Comparison of ENCODE assay signal across 37 cellular contexts in the genomic region with DNA sequence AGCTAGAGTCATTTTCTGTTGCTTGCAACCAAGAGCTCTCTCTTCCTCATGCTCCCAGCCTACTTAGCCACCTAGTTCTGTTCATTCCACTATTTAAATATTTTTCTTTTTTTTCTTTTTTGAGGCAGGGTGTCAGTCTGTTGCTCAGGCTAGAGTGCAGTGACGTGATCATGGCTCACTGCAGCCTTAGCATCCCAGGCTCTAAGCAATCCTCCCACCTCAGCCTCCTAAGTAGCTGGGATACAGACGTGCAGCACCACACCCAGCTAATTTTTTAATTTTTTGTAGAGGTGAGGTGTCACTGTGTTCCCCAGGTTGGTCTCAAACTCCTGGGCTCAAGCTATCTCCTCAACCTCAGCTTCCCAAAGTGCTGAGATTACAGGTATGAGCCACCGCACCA. TPM values are rescaled to one million over a fixed set of nuclear protein-coding genes. Genes with fewer than 3 reads are reported as not detected.
"Had no signal": no experiment of that assay in that cellular context is flagged by ENCODE, and none has a peak within 500 bp of the region (broad histone marks: within the 10 kb centered on the region; RNA-seq: fewer than 3 reads in every experiment).

No MANE protein-coding gene starts in this region.

- H3K27me3 Mint-ChIP-seq: activated B cell treated with CpG ODN at 0.5 μM for 24 hours; activated CD4-positive, alpha-beta memory T cell treated with anti-CD3 and anti-CD28 coated beads for 36 hours; activated CD4-positive, alpha-beta T cell treated with anti-CD3 and anti-CD28 coated beads, Interleukin-2, amount 10 ng/mL, durations not matched to agents 24 days and 14 days; activated CD8-positive, alpha-beta T cell treated with anti-CD3 and anti-CD28 coated beads for 36 hours; activated naive CD4-positive, alpha-beta T cell treated with anti-CD3 and anti-CD28 coated beads, Interleukin-2, amount 50 U/mL, for 24 hours; activated naive CD8-positive, alpha-beta T cell; activated naive CD8-positive, alpha-beta T cell treated with anti-CD3 and anti-CD28 coated beads, Interleukin-2, amount 10 ng/mL, durations not matched to agents 7 days and 5 days; activated T-cell treated with anti-CD3 and anti-CD28 coated beads, Interleukin-2, amount 50 U/mL, for 24 hours; central memory CD8-positive, alpha-beta T cell had no signal

- H3K9me3 ChIP-seq: ascending aorta had no signal

- H3K4me1 Mint-ChIP-seq: brain had no signal

- DNase-seq: activated B cell treated with CpG ODN at 0.5 μM for 24 hours; activated CD4-positive, alpha-beta memory T cell treated with anti-CD3 and anti-CD28 coated beads for 36 hours; activated CD4-positive, alpha-beta T cell treated with anti-CD3 and anti-CD28 coated beads for 4 hours; activated CD4-positive, alpha-beta T cell treated with anti-CD3 and anti-CD28 coated beads, Interleukin-2, amount 10 ng/mL, durations not matched to agents 24 days and 14 days; activated CD4-positive, alpha-beta T cell treated with anti-CD3 and anti-CD28 coated beads, Interleukin-2, amount 50 U/mL, for 1 hour; activated CD4-positive, alpha-beta T cell treated with anti-CD3 and anti-CD28 coated beads, Interleukin-2, amount 50 U/mL, for 4 hours; activated CD4-positive, CD25-positive, alpha-beta regulatory T cell treated with anti-CD3 and anti-CD28 coated beads, Interleukin-2, amount 50 U/mL, for 72 hours; activated CD8-positive, alpha-beta memory T cell treated with anti-CD3 and anti-CD28 coated beads, Interleukin-2, amount 50 U/mL, for 4 hours; activated CD8-positive, alpha-beta T cell treated with anti-CD3 and anti-CD28 coated beads for 36 hours; activated effector memory CD4-positive, alpha-beta T cell treated with Interleukin-2 at 50 U/mL for 16 hours; activated gamma-delta T cell; activated naive CD4-positive, alpha-beta T cell treated with anti-CD3 and anti-CD28 coated beads, Interleukin-2, amount 10 ng/mL, durations not matched to agents 7 days and 5 days; activated naive CD4-positive, alpha-beta T cell treated with Interleukin-2 at 50 U/mL for 16 hours; activated naive CD8-positive, alpha-beta T cell treated with anti-CD3 and anti-CD28 coated beads, Interleukin-2, amount 10 ng/mL, durations not matched to agents 7 days and 5 days; activated naive CD8-positive, alpha-beta T cell treated with anti-CD3 and anti-CD28 coated beads, Interleukin-2, amount 50 U/mL, for 24 hours; activated T-cell treated with anti-CD3 and anti-CD28 coated beads, Interleukin-2, amount 50 U/mL, for 24 hours; activated T-cell treated with anti-CD3 and anti-CD28 coated beads, Interleukin-2, amount 50 U/mL, for 48 hours; amygdala; anterior cingulate cortex; cerebellar nuclear complex; T-helper 2 cell; T-helper 9 cell had no signal

- H3K4me1 ChIP-seq: ascending aorta had no signal

- H3K9me3 Mint-ChIP-seq: activated B cell treated with CpG ODN at 0.5 μM for 24 hours; activated CD4-positive, alpha-beta memory T cell treated with anti-CD3 and anti-CD28 coated beads for 36 hours; activated CD4-positive, alpha-beta T cell treated with anti-CD3 and anti-CD28 coated beads, Interleukin-2, amount 10 ng/mL, durations not matched to agents 24 days and 14 days; activated CD8-positive, alpha-beta T cell treated with anti-CD3 and anti-CD28 coated beads for 36 hours; activated naive CD4-positive, alpha-beta T cell treated with anti-CD3 and anti-CD28 coated beads, Interleukin-2, amount 10 ng/mL, durations not matched to agents 7 days and 5 days; activated naive CD4-positive, alpha-beta T cell treated with anti-CD3 and anti-CD28 coated beads, Interleukin-2, amount 50 U/mL, for 24 hours; activated naive CD8-positive, alpha-beta T cell treated with anti-CD3 and anti-CD28 coated beads, Interleukin-2, amount 10 ng/mL, durations not matched to agents 7 days and 5 days; activated naive CD8-positive, alpha-beta T cell treated with anti-CD3 and anti-CD28 coated beads, Interleukin-2, amount 50 U/mL, for 24 hours; activated T-cell treated with anti-CD3 and anti-CD28 coated beads, Interleukin-2, amount 50 U/mL, for 24 hours; activated T-helper 2 cell treated with anti-CD3 and anti-CD28 coated beads, Interferon-gamma antibody, Interleukin-2, Interleukin-4, amounts not matched to agents 10 μg/mL and 5 μg/mL and 100 μg/mL, durations not matched to agents 14 hours and 24 hours and 36 hours; central memory CD8-positive, alpha-beta T cell; T-helper 2 cell treated with Interferon-gamma antibody and Interleukin-4, amounts not matched to agents 5 μg/mL and 100 μg/mL, for 36 hours had no signal

- ATAC-seq: activated CD8-positive, alpha-beta T cell treated with anti-CD3 and anti-CD28 coated beads for 36 hours; activated naive CD8-positive, alpha-beta T cell treated with anti-CD3 and anti-CD28 coated beads, Interleukin-2, amount 50 U/mL, for 24 hours had no signal

- H3K4me3 Mint-ChIP-seq: activated B cell treated with CpG ODN at 0.5 μM for 24 hours; activated CD4-positive, alpha-beta memory T cell treated with anti-CD3 and anti-CD28 coated beads for 36 hours; activated CD4-positive, alpha-beta T cell treated with anti-CD3 and anti-CD28 coated beads, Interleukin-2, amount 10 ng/mL, durations not matched to agents 24 days and 14 days; activated CD8-positive, alpha-beta T cell treated with anti-CD3 and anti-CD28 coated beads for 36 hours; activated naive CD4-positive, alpha-beta T cell treated with anti-CD3 and anti-CD28 coated beads, Interleukin-2, amount 10 ng/mL, durations not matched to agents 7 days and 5 days; activated naive CD4-positive, alpha-beta T cell treated with anti-CD3 and anti-CD28 coated beads, Interleukin-2, amount 50 U/mL, for 24 hours; activated naive CD8-positive, alpha-beta T cell; activated naive CD8-positive, alpha-beta T cell treated with anti-CD3 and anti-CD28 coated beads, Interleukin-2, amount 10 ng/mL, durations not matched to agents 7 days and 5 days; activated naive CD8-positive, alpha-beta T cell treated with anti-CD3 and anti-CD28 coated beads, Interleukin-2, amount 50 U/mL, for 24 hours; activated T-cell treated with anti-CD3 and anti-CD28 coated beads, Interleukin-2, amount 50 U/mL, for 24 hours; brain; T-helper 2 cell treated with Interferon-gamma antibody and Interleukin-4, amounts not matched to agents 5 μg/mL and 100 μg/mL, for 36 hours had no signal

- H3K4me3 ChIP-seq: ascending aorta, cardiac muscle cell had no signal

- H3K27ac Mint-ChIP-seq: activated B cell treated with CpG ODN at 0.5 μM for 24 hours; activated CD4-positive, alpha-beta memory T cell treated with anti-CD3 and anti-CD28 coated beads for 36 hours; activated CD4-positive, alpha-beta T cell treated with anti-CD3 and anti-CD28 coated beads, Interleukin-2, amount 10 ng/mL, durations not matched to agents 24 days and 14 days; activated CD8-positive, alpha-beta T cell treated with anti-CD3 and anti-CD28 coated beads for 36 hours; activated naive CD4-positive, alpha-beta T cell treated with anti-CD3 and anti-CD28 coated beads, Interleukin-2, amount 10 ng/mL, durations not matched to agents 7 days and 5 days; activated naive CD8-positive, alpha-beta T cell treated with anti-CD3 and anti-CD28 coated beads, Interleukin-2, amount 10 ng/mL, durations not matched to agents 7 days and 5 days; activated naive CD8-positive, alpha-beta T cell treated with anti-CD3 and anti-CD28 coated beads, Interleukin-2, amount 50 U/mL, for 24 hours; activated T-helper 2 cell treated with anti-CD3 and anti-CD28 coated beads, Interferon-gamma antibody, Interleukin-2, Interleukin-4, amounts not matched to agents 10 μg/mL and 5 μg/mL and 100 μg/mL, durations not matched to agents 14 hours and 24 hours and 36 hours; brain; T-helper 2 cell treated with Interferon-gamma antibody and Interleukin-4, amounts not matched to agents 5 μg/mL and 100 μg/mL, for 36 hours had no signal

- H3K36me3 ChIP-seq: ascending aorta, cardiac muscle cell had no signal

- H3K27me3 ChIP-seq: ascending aorta had no signal

- H3K36me3 Mint-ChIP-seq: activated CD4-positive, alpha-beta memory T cell treated with anti-CD3 and anti-CD28 coated beads for 36 hours; activated naive CD4-positive, alpha-beta T cell treated with anti-CD3 and anti-CD28 coated beads, Interleukin-2, amount 10 ng/mL, durations not matched to agents 7 days and 5 days; activated naive CD4-positive, alpha-beta T cell treated with anti-CD3 and anti-CD28 coated beads, Interleukin-2, amount 50 U/mL, for 24 hours; activated naive CD8-positive, alpha-beta T cell; brain had no signal

- H3K27ac ChIP-seq: ascending aorta, cardiac muscle cell, VCaP had no signal

- FAIRE-seq: bronchial epithelial cell, TTC549 had no signal

RNA-seq across cellular contexts. Expression of a gene that starts 5.1 kb away (rescaled TPM):
- total RNA-seq: ascending aorta had no signal

RNA-seq across cellular contexts. Expression of a gene that starts 14.0 kb away (rescaled TPM):
- total RNA-seq: activated B cell treated with CpG ODN at 0.5 μM for 24 hours; activated CD4-positive, alpha-beta memory T cell treated with anti-CD3 and anti-CD28 coated beads for 36 hours; activated CD4-positive, alpha-beta T cell treated with anti-CD3 and anti-CD28 coated beads, Interleukin-2, amount 10 ng/mL, durations not matched to agents 24 days and 14 days; activated CD8-positive, alpha-beta memory T cell treated with anti-CD3 and anti-CD28 coated beads for 36 hours; activated CD8-positive, alpha-beta T cell treated with anti-CD3 and anti-CD28 coated beads for 36 hours; activated naive CD8-positive, alpha-beta T cell treated with anti-CD3 and anti-CD28 coated beads, Interleukin-2, amount 10 ng/mL, durations not matched to agents 7 days and 5 days; activated T-helper 2 cell treated with anti-CD3 and anti-CD28 coated beads, Interferon-gamma antibody, Interleukin-2, Interleukin-4, amounts not matched to agents 10 μg/mL and 5 μg/mL and 100 μg/mL, durations not matched to agents 14 hours and 24 hours and 36 hours; ascending aorta; bronchial epithelial cell; cardiac muscle cell; chondrocyte; T-helper 1 cell treated with Interleukin-12 subunit alpha and Interleukin-12 subunit beta and Interleukin-4 antibody, amounts not matched to agents 30 ng/mL and 1 ng/mL, for 36 hours had no signal
- polyA plus RNA-seq: adipose tissue, cardiac muscle cell had no signal

RNA-seq across cellular contexts. Expression of a gene that starts 30.2 kb away (rescaled TPM):
- total RNA-seq: activated B cell treated with CpG ODN at 0.5 μM for 24 hours; activated CD4-positive, alpha-beta T cell treated with anti-CD3 and anti-CD28 coated beads, Interleukin-2, amount 10 ng/mL, durations not matched to agents 24 days and 14 days; activated CD8-positive, alpha-beta memory T cell treated with anti-CD3 and anti-CD28 coated beads for 36 hours; activated T-helper 2 cell treated with anti-CD3 and anti-CD28 coated beads, Interferon-gamma antibody, Interleukin-2, Interleukin-4, amounts not matched to agents 10 μg/mL and 5 μg/mL and 100 μg/mL, durations not matched to agents 14 hours and 24 hours and 36 hours; ascending aorta; bronchial epithelial cell; cardiac muscle cell; chondrocyte; T-helper 1 cell treated with Interleukin-12 subunit alpha and Interleukin-12 subunit beta and Interleukin-4 antibody, amounts not matched to agents 30 ng/mL and 1 ng/mL, for 36 hours had no signal
- polyA plus RNA-seq: adipose tissue, cardiac muscle cell had no signal
